ENCODE assay signal across 19 cellular contexts in the genomic region with DNA sequence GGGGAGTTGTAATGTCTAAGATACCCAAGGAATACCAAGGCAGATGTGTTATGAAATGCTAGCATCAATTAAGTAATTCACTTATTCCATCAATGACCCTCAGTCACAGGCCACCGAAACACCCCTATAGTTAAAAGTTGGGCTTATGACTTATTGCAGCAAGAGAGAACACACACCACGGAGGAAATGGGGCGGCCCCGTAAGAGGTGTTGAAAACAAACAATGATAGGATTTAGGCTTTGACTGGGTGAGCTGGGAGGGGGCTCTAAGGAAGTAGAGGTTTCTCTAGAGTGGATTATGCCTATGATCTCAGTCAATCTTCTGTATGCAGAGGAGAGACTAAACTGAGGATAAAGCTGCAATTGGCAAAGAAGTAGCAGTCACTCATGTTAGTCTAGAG.
"Had no signal": no experiment of that assay in that cellular context is flagged by ENCODE, and none has a peak within 500 bp of the region (broad histone marks: within the 10 kb centered on the region; RNA-seq: fewer than 3 reads in every experiment).

No MANE protein-coding gene starts in this region.

- H3K27ac ChIP-seq: cardiac muscle cell, foreskin keratinocyte, hepatocyte, neutrophil, pancreas, right lobe of liver, tibial artery had no signal

- H3K9me3 ChIP-seq: neutrophil, pancreas, right lobe of liver, tibial artery had no signal

- H3K4me1 Mint-ChIP-seq: activated B cell treated with CpG ODN at 0.5 μM for 24 hours had no signal

- DNase-seq: activated B cell treated with CpG ODN at 0.5 μM for 24 hours; activated CD4-positive, alpha-beta T cell treated with anti-CD3 and anti-CD28 coated beads for 4 hours; amygdala; foreskin keratinocyte; mesenchymal stem cell; natural killer cell; pancreas; right lobe of liver; small intestine; substantia nigra; T-helper 1 cell; T-helper 9 cell; tibial artery had no signal

- H3K4me3 Mint-ChIP-seq: activated B cell treated with CpG ODN at 0.5 μM for 24 hours; activated T-helper 1 cell treated with anti-CD3 and anti-CD28 coated beads, Interleukin-12 subunit alpha, Interleukin-12 subunit beta, Interleukin-2, Interleukin-4 antibody, amounts not matched to agents 30 ng/mL and 10 ng/mL and 1 ng/mL, durations not matched to agents 14 hours and 24 hours and 36 hours; dendritic cell treated with granulocyte-macrophage colony-stimulating factor and Interleukin-4, amounts not matched to agents 40 ng/mL and 50 ng/mL, for 4 days; natural killer cell had no signal

- H3K36me3 ChIP-seq: cardiac muscle cell, neutrophil, pancreas, right lobe of liver, tibial artery had no signal

- H3K36me3 Mint-ChIP-seq: natural killer cell had no signal

- H3K9me3 Mint-ChIP-seq: activated B cell treated with CpG ODN at 0.5 μM for 24 hours; activated T-helper 1 cell treated with anti-CD3 and anti-CD28 coated beads, Interleukin-12 subunit alpha, Interleukin-12 subunit beta, Interleukin-2, Interleukin-4 antibody, amounts not matched to agents 30 ng/mL and 10 ng/mL and 1 ng/mL, durations not matched to agents 14 hours and 24 hours and 36 hours; dendritic cell treated with granulocyte-macrophage colony-stimulating factor and Interleukin-4, amounts not matched to agents 40 ng/mL and 50 ng/mL, for 4 days; natural killer cell had no signal

- H3K4me3 ChIP-seq: cardiac muscle cell, hepatocyte, pancreas, right lobe of liver, tibial artery had no signal

- ATAC-seq: foreskin keratinocyte, pancreas, right lobe of liver, SK-N-SH treated with all-trans-retinoic acid at 6 μM for 48 hours had no signal

- H3K4me1 ChIP-seq: foreskin keratinocyte, pancreas, right lobe of liver, tibial artery had no signal

- H3K27ac Mint-ChIP-seq: activated B cell treated with CpG ODN at 0.5 μM for 24 hours; activated T-helper 1 cell treated with anti-CD3 and anti-CD28 coated beads, Interleukin-12 subunit alpha, Interleukin-12 subunit beta, Interleukin-2, Interleukin-4 antibody, amounts not matched to agents 30 ng/mL and 10 ng/mL and 1 ng/mL, durations not matched to agents 14 hours and 24 hours and 36 hours; dendritic cell treated with granulocyte-macrophage colony-stimulating factor and Interleukin-4, amounts not matched to agents 40 ng/mL and 50 ng/mL, for 4 days; natural killer cell had no signal
